ENCODE assay signal across 19 cellular contexts in the genomic region with DNA sequence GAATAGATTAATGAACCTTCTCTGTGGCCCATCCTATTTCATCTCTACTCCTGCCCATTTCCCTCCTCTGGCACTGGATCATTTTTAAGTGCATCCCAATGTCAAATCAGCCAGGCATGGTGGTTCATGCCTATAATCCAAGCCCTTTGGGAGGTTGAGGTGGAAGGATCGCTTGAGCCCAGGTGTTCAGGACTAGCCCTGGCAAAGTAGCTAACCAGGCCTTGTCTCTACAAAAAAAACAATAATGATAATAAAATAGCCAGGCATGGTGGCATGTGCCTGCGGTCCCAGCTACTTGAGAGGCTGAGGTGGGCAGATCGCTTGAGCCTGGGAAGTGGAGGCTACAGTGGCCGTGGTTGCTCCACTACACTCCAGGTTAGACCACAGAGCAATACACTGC.
DNase-seq lines count a peak whose midpoint lies in the region; ATAC-seq, FAIRE-seq and TF ChIP-seq lines count a peak whose summit lies in the region.
"Had no signal": no experiment of that assay in that cellular context is flagged by ENCODE, and none has a peak within 500 bp of the region (broad histone marks: within the 10 kb centered on the region; RNA-seq: fewer than 3 reads in every experiment).

No MANE protein-coding gene starts in this region.

- intact Hi-C loops in Panc1 (cut with micrococcal nuclease; ENCODE audit: unreplicated experiment), result loop anchor here (5.0 kb wide), 3 partner anchors 111 to 636 kb away; no protein-coding TSS in a partner anchor
- intact Hi-C loops in endothelial cell of umbilical vein (cut with micrococcal nuclease), result loop anchor here (2.0 to 10.0 kb wide), 3 partner anchors 198 to 518 kb away; no protein-coding TSS in a partner anchor
- intact Hi-C loops in stomach (cut with DNase I; ENCODE audit: low total_unique reads), result loop anchor here (10.0 kb wide), 1 partner anchor 958 kb away; no protein-coding TSS in a partner anchor

- no peaks in the 10 kb centered on the region for H3K27me3 ChIP-seq in Panc1 (ENCODE audit: control insufficient read depth, insufficient read depth, low read length)
- peaks cover 10 to 13% of the 10 kb centered on the region in 2 experiments for H3K27me3 ChIP-seq in endothelial cell of umbilical vein (ENCODE audit: control insufficient read depth in 2 of 2, insufficient read depth in 2 of 2, low read length in 2 of 2)
- H3K27me3 ChIP-seq in trophoblast cell (ENCODE audit: insufficient read depth, low read length), result no peaks in the 10 kb centered on the region
- peaks cover 0 to 12% (median under 1%) of the 10 kb centered on the region in 3 donors for H3K27me3 ChIP-seq in stomach
- H3K27me3 ChIP-seq: BE2C had no signal

- no peaks in the 10 kb centered on the region for H4K20me1 ChIP-seq in endothelial cell of umbilical vein (replicated peaks; ENCODE audit: control insufficient read depth, extremely low read depth, insufficient read depth, low read length)

- H3K9me1 ChIP-seq in endothelial cell of umbilical vein (replicated peaks; ENCODE audit: control insufficient read depth, extremely low read depth, insufficient read depth, low read length), result no peaks in the 10 kb centered on the region

- H3K4me3 Mint-ChIP-seq in activated CD4-positive, alpha-beta memory T cell treated with anti-CD3 and anti-CD28 coated beads, Interleukin-2, amount 10 ng/mL, durations not matched to agents 7 days and 5 days, result no peak overlapping the region
- no peak overlapping the region for H3K4me3 Mint-ChIP-seq in stimulated activated memory B cell treated with anti-CD40 and anti-IgM and Interleukin-4, amounts not matched to agents 10 μg/mL and 1 μg/mL and 100 μg/mL, for 72 hours
- H3K4me3 Mint-ChIP-seq: CD4-positive, alpha-beta memory T cell had no signal

- no peak overlapping the region for H3K4me3 ChIP-seq in Panc1 (ENCODE audit: low read depth in 2 of 2, low read length in 2 of 2)
- no peak overlapping the region for H3K4me3 ChIP-seq in endothelial cell of umbilical vein (replicated peaks in 1 of 3; ENCODE audit: insufficient read depth in 1 of 3, low read depth in 1 of 3, low read length in 3 of 3)
- H3K4me3 ChIP-seq in trophoblast cell (ENCODE audit: low read depth, low read length), result no peak overlapping the region
- no peak overlapping the region for H3K4me3 ChIP-seq in stomach

- POLR2A ChIA-PET in Panc1 (lab: Charles Lee), result no interaction called here
- POLR2A ChIA-PET in endothelial cell of umbilical vein (lab: Charles Lee), result no interaction called here
- POLR2A ChIA-PET in activated CD4-positive, alpha-beta memory T cell treated with anti-CD3 and anti-CD28 coated beads, Interleukin-2, amount 10 ng/mL, durations not matched to agents 7 days and 5 days (lab: Charles Lee), result no interaction called here

- no peak for DNase-seq in H54 (ENCODE audit: insufficient read length, low spot score)
- DNase-seq in Panc1 (ENCODE audit: low read depth, low spot score), result no peak
- DNase-seq in endothelial cell of umbilical vein (ENCODE audit: low read depth, low spot score), result no peak
- DNase-seq in trophoblast cell, result no peak
- no peak for DNase-seq in stomach
- no peak for DNase-seq in KG1 (lab: John Stamatoyannopoulos, UW)
- no peak for DNase-seq in activated CD4-positive, alpha-beta memory T cell treated with anti-CD3 and anti-CD28 coated beads, Interleukin-2, amount 10 ng/mL, durations not matched to agents 7 days and 5 days
- DNase-seq: BE2C; Calu3; CD4-positive, alpha-beta memory T cell; DMS53; HCEC 1CT; NCI-H1092; NCI-H146; NCI-H2081 treated with DMSO at 0.1 percent for 48 hours; NCI-H510A treated with DMSO at 0.1 percent for 48 hours; NCI-H82 had no signal

- no peak for TF ChIP-seq CTCF in Panc1 (IDR thresholded peaks at IDR 0.05)
- TF ChIP-seq CTCF in endothelial cell of umbilical vein (IDR thresholded peaks at IDR 0.05; ENCODE audit: extremely low read depth in 1 of 2, insufficient read depth in 1 of 2, low read depth in 1 of 2, low read length in 2 of 2), result no peak
- TF ChIP-seq CTCF in stomach (IDR thresholded peaks at IDR 0.05), result no peak

- no peaks in the 10 kb centered on the region for H3K36me3 ChIP-seq in Panc1 (ENCODE audit: control insufficient read depth, insufficient read depth, low read length)
- H3K36me3 ChIP-seq in endothelial cell of umbilical vein (ENCODE audit: control insufficient read depth in 2 of 2, extremely low read depth in 1 of 2, insufficient read depth in 2 of 2, low read length in 2 of 2), result no peaks in the 10 kb centered on the region
- H3K36me3 ChIP-seq in trophoblast cell (ENCODE audit: control insufficient read depth in 1 of 2, insufficient read depth in 2 of 2, low read length in 2 of 2), result no peaks in the 10 kb centered on the region
- H3K36me3 ChIP-seq in stomach, result no peaks in the 10 kb centered on the region
- H3K36me3 ChIP-seq: BE2C had no signal

- no peak overlapping the region for H3K4ac ChIP-seq in trophoblast cell (ENCODE audit: low read depth, low read length)

- H3K4me1 ChIP-seq in Panc1 (ENCODE audit: control insufficient read depth, insufficient read depth, low read length) (peaks cover 36% of the 10 kb centered on the region), endothelial cell of umbilical vein (ENCODE audit: control insufficient read depth, extremely low read depth, insufficient read depth, low read length) (peaks cover 18% of the 10 kb centered on the region), trophoblast cell (ENCODE audit: control insufficient read depth in 1 of 2, insufficient read depth in 2 of 2, low read length in 2 of 2) (peaks cover 0 to 6% of the 10 kb centered on the region in 2 experiments), stomach (no peaks in the 10 kb centered on the region)
- H3K4me1 ChIP-seq: BE2C had no signal

- CTCF ChIA-PET in Panc1 (lab: Charles Lee), result interaction anchor here (1.8 kb wide), 1 partner anchor 126 kb away, joined by 7 read pairs; no protein-coding TSS in a partner anchor
- CTCF ChIA-PET in endothelial cell of umbilical vein (lab: Charles Lee), result interaction anchor here (0.6 to 2.1 kb wide), 26 partner anchors 8 to 967 kb away, joined by 3 to 16 read pairs (median 5); no protein-coding TSS in a partner anchor
- CTCF ChIA-PET in activated CD4-positive, alpha-beta memory T cell treated with anti-CD3 and anti-CD28 coated beads, Interleukin-2, amount 10 ng/mL, durations not matched to agents 7 days and 5 days (lab: Charles Lee), result no interaction called here

- H2AFZ ChIP-seq in endothelial cell of umbilical vein (ENCODE audit: low read depth, low read length), result no peak overlapping the region
- no peak overlapping the region for H2AFZ ChIP-seq in trophoblast cell (ENCODE audit: insufficient read depth, low read length, poor library complexity)

- dilution Hi-C loops in endothelial cell of umbilical vein (cut with MboI; ENCODE audit: extremely low pct_ligation_motif_present, low sequenced_read_pairs), result no loop called here

- no CpG with 5 or more reads among the region's 4 CpGs for WGBS in trophoblast cell (ENCODE audit: extremely low coverage, insufficient coverage, insufficient read length)
- WGBS in stomach, 5 donors, result 75 to 97% (median 94%) methylated on average over 4 of the region's 4 CpGs

- no peak overlapping the region for H4K12ac ChIP-seq in trophoblast cell (ENCODE audit: low read depth, low read length)

- no peaks in the 10 kb centered on the region for H3K79me2 ChIP-seq in endothelial cell of umbilical vein (ENCODE audit: control insufficient read depth, insufficient read depth, low read length)
- no peaks in the 10 kb centered on the region for H3K79me2 ChIP-seq in trophoblast cell (ENCODE audit: control insufficient read depth, insufficient read depth, low read length, poor library complexity)

- peak; percentile 38 for FAIRE-seq in H54 (lab: Jason Lieb, UNC)
- FAIRE-seq in endothelial cell of umbilical vein (lab: Jason Lieb, UNC), result no peak

- BruUV-seq in Panc1 (replicated peaks; lab: Mats Ljungman, UMichigan) (TSS peak; percentile 60), endothelial cell of umbilical vein (replicated peaks; lab: Mats Ljungman, UMichigan) (no TSS peak)

- ATAC-seq in Panc1, result no peak
- ATAC-seq in stimulated activated memory B cell treated with anti-CD40 and anti-IgM and Interleukin-4, amounts not matched to agents 10 μg/mL and 1 μg/mL and 100 μg/mL, for 72 hours, result no peak

- no peak overlapping the region for H2BK120ac ChIP-seq in trophoblast cell (ENCODE audit: insufficient read depth, low read length, poor library complexity)

- no peak overlapping the region for H3K14ac ChIP-seq in trophoblast cell (ENCODE audit: low read length)

- no peak overlapping the region for H2BK5ac ChIP-seq in trophoblast cell (ENCODE audit: low read depth, low read length, poor library complexity)

- H3K27ac ChIP-seq in Panc1 (ENCODE audit: low read length) (peak overlapping the region; percentile 91), endothelial cell of umbilical vein (ENCODE audit: insufficient read depth, low read depth, low read length) (peak overlapping the region; percentile 57), trophoblast cell (ENCODE audit: low read depth, low read length) (no peak overlapping the region), stomach (no peak overlapping the region)
- H3K27ac ChIP-seq: KMS-11 had no signal

- H3K23ac ChIP-seq in trophoblast cell (ENCODE audit: low read length), result no peak overlapping the region

- H3K27ac Mint-ChIP-seq in activated CD4-positive, alpha-beta memory T cell treated with anti-CD3 and anti-CD28 coated beads, Interleukin-2, amount 10 ng/mL, durations not matched to agents 7 days and 5 days, result no peak overlapping the region
- no peak overlapping the region for H3K27ac Mint-ChIP-seq in stimulated activated memory B cell treated with anti-CD40 and anti-IgM and Interleukin-4, amounts not matched to agents 10 μg/mL and 1 μg/mL and 100 μg/mL, for 72 hours
- H3K27ac Mint-ChIP-seq: CD4-positive, alpha-beta memory T cell had no signal

- no peaks in the 10 kb centered on the region for H3K79me1 ChIP-seq in trophoblast cell (ENCODE audit: low read length)

- no peak for TF ChIP-seq POLR2A in H54 (IDR thresholded peaks at IDR 0.05; ENCODE audit: low read depth, low read length)
- TF ChIP-seq POLR2A in endothelial cell of umbilical vein (IDR thresholded peaks at IDR 0.05; ENCODE audit: low read depth, low read length), result no peak
- TF ChIP-seq POLR2A in stomach (IDR thresholded peaks at IDR 0.05), result no peak

- H3K4me2 ChIP-seq in endothelial cell of umbilical vein (ENCODE audit: insufficient read depth, low read length) (no peak overlapping the region), trophoblast cell (ENCODE audit: low read length) (no peak overlapping the region)
- H3K4me2 ChIP-seq: KMS-11 had no signal

- no peak overlapping the region for H4K91ac ChIP-seq in trophoblast cell (ENCODE audit: low read depth, low read length)

- H4K8ac ChIP-seq in trophoblast cell (ENCODE audit: low read depth, low read length), result no peak overlapping the region

- H3K9me3 ChIP-seq in Panc1 (ENCODE audit: control insufficient read depth, insufficient read depth, low read depth, low read length) (no peaks in the 10 kb centered on the region), endothelial cell of umbilical vein (replicated peaks; ENCODE audit: control insufficient read depth, insufficient read depth, low read length) (no peaks in the 10 kb centered on the region), trophoblast cell (ENCODE audit: insufficient read depth, low read depth, low read length) (no peaks in the 10 kb centered on the region), stomach (no peaks in the 10 kb centered on the region)
- H3K9me3 ChIP-seq: BE2C had no signal

- peak overlapping the region; percentile 85 for H2BK12ac ChIP-seq in trophoblast cell (ENCODE audit: low read length)

- H3K9ac ChIP-seq in endothelial cell of umbilical vein (replicated peaks; ENCODE audit: extremely low read depth, insufficient read depth, low read length) (peak overlapping the region; percentile 3), trophoblast cell (ENCODE audit: low read length) (no peak overlapping the region)
- H3K9ac ChIP-seq: KMS-11 had no signal

- H3K9me3 Mint-ChIP-seq in activated CD4-positive, alpha-beta memory T cell treated with anti-CD3 and anti-CD28 coated beads, Interleukin-2, amount 10 ng/mL, durations not matched to agents 7 days and 5 days, result no peaks in the 10 kb centered on the region
- no peaks in the 10 kb centered on the region for H3K9me3 Mint-ChIP-seq in stimulated activated memory B cell treated with anti-CD40 and anti-IgM and Interleukin-4, amounts not matched to agents 10 μg/mL and 1 μg/mL and 100 μg/mL, for 72 hours
- H3K9me3 Mint-ChIP-seq: CD4-positive, alpha-beta memory T cell had no signal

- in situ Hi-C loops in Panc1 (cut with HindIII; ENCODE audit: low pct_unique_long_range_greater_than_20kb, low sequenced_read_pairs), result no loop called here

- no peaks in the 10 kb centered on the region for H3K36me3 Mint-ChIP-seq in activated CD4-positive, alpha-beta memory T cell treated with anti-CD3 and anti-CD28 coated beads, Interleukin-2, amount 10 ng/mL, durations not matched to agents 7 days and 5 days (ENCODE audit: low read depth)
- H3K36me3 Mint-ChIP-seq in stimulated activated memory B cell treated with anti-CD40 and anti-IgM and Interleukin-4, amounts not matched to agents 10 μg/mL and 1 μg/mL and 100 μg/mL, for 72 hours, result no peaks in the 10 kb centered on the region
- H3K36me3 Mint-ChIP-seq: CD4-positive, alpha-beta memory T cell had no signal

- no peaks in the 10 kb centered on the region for H3K4me1 Mint-ChIP-seq in activated CD4-positive, alpha-beta memory T cell treated with anti-CD3 and anti-CD28 coated beads, Interleukin-2, amount 10 ng/mL, durations not matched to agents 7 days and 5 days
- H3K4me1 Mint-ChIP-seq in stimulated activated memory B cell treated with anti-CD40 and anti-IgM and Interleukin-4, amounts not matched to agents 10 μg/mL and 1 μg/mL and 100 μg/mL, for 72 hours, result no peaks in the 10 kb centered on the region
- H3K4me1 Mint-ChIP-seq: CD4-positive, alpha-beta memory T cell had no signal

- no peak overlapping the region for H2AK5ac ChIP-seq in trophoblast cell (ENCODE audit: low read length)

- no peak overlapping the region for H3K18ac ChIP-seq in trophoblast cell (ENCODE audit: low read length)

- H3K27me3 Mint-ChIP-seq in activated CD4-positive, alpha-beta memory T cell treated with anti-CD3 and anti-CD28 coated beads, Interleukin-2, amount 10 ng/mL, durations not matched to agents 7 days and 5 days, result peaks cover 10% of the 10 kb centered on the region
- H3K27me3 Mint-ChIP-seq in stimulated activated memory B cell treated with anti-CD40 and anti-IgM and Interleukin-4, amounts not matched to agents 10 μg/mL and 1 μg/mL and 100 μg/mL, for 72 hours, result peaks cover 26% of the 10 kb centered on the region

- no peak for TF ChIP-seq EP300 in stomach (IDR thresholded peaks at IDR 0.05)

Comparison
In these comparisons a context has a peak if more than half of its experiments do, and no peak if none do; other contexts are left out.
1. H3K27ac ChIP-seq: peak in Panc1 (single experiment) and endothelial cell of umbilical vein (single experiment); none in trophoblast cell (single experiment) and stomach (0 of 5).